Comparison of ENCODE assay signal across 20 cellular contexts in genomic region chr5:388266-389196, GRCh38. TPM values are rescaled to one million over a fixed set of nuclear protein-coding genes. Genes with fewer than 3 reads are reported as not detected.
DNase-seq lines count a peak whose midpoint lies in the region; ATAC-seq and TF ChIP-seq lines count a peak whose summit lies in the region.
"Had no signal": no experiment of that assay in that cellular context is flagged by ENCODE, and none has a peak within 500 bp of the region (broad histone marks: within the 10 kb centered on the region; RNA-seq: fewer than 3 reads in every experiment).

No MANE protein-coding gene starts in this region.

- no peaks in the 10 kb centered on the region for H3K36me3 ChIP-seq in esophagus muscularis mucosa
- no peaks in the 10 kb centered on the region for H3K36me3 ChIP-seq in gastrocnemius medialis

- H3K9me3 Mint-ChIP-seq in T-helper 2 cell treated with Interferon-gamma antibody and Interleukin-4, amounts not matched to agents 5 μg/mL and 100 μg/mL, for 36 hours: peaks cover 18% of the 10 kb centered on the region

- peak overlapping the region; percentile 32 for H3K27ac Mint-ChIP-seq in T-helper 2 cell treated with Interferon-gamma antibody and Interleukin-4, amounts not matched to agents 5 μg/mL and 100 μg/mL, for 36 hours
- H3K27ac Mint-ChIP-seq: nephron; stimulated activated naive CD8-positive, alpha-beta T cell treated with anti-CD3 and anti-CD28 coated beads, Interleukin-15, Interleukin-2, amounts not matched to agents 100 ng/mL and 50 ng/mL, for 24 hours had no signal

- no peak for DNase-seq in T-helper 2 cell treated with Interferon-gamma antibody and Interleukin-4, amounts not matched to agents 5 μg/mL and 100 μg/mL, for 36 hours (ENCODE audit: low spot score)
- DNase-seq in T-helper 2 cell: no peak
- peak in 1 of 2 experiments; percentile 36 for DNase-seq in HL-60 (ENCODE audit: low read depth in 1 of 2, low spot score in 1 of 2)
- peak; percentile 66 for DNase-seq in esophagus muscularis mucosa (ENCODE audit: extremely low spot score)
- peak; percentile 16 for DNase-seq in stimulated activated CD8-positive, alpha-beta memory T cell treated with anti-CD3 and anti-CD28 coated beads, Interleukin-4, amount 100 ng/mL, for 48 hours
- DNase-seq in SKM-1 treated with dmso at 0.1 percent for 144 hours (lab: John Stamatoyannopoulos, UW; ENCODE audit: unreplicated experiment): no peak
- DNase-seq in RKO (ENCODE audit: low spot score): no peak
- DNase-seq in gastrocnemius medialis: no peak
- DNase-seq: ACHN; activated CD4-positive, CD25-positive, alpha-beta regulatory T cell; activated T-cell treated with anti-CD3 and anti-CD28 coated beads, Interleukin-2, amount 50 U/mL, for 1 hour; amygdala; dermis blood vessel endothelial cell; hypothalamus; left ventricle myocardium inferior; right cardiac atrium had no signal

- H3K27ac ChIP-seq in HL-60 (replicated peaks) (peak overlapping the region; percentile 67), esophagus muscularis mucosa (replicated peaks in 1 of 4) (no peak overlapping the region), gastrocnemius medialis (no peak overlapping the region)
- H3K27ac ChIP-seq: KMS-11, left ventricle myocardium inferior had no signal

- peaks cover 67% of the 10 kb centered on the region for H3K36me3 Mint-ChIP-seq in T-helper 2 cell treated with Interferon-gamma antibody and Interleukin-4, amounts not matched to agents 5 μg/mL and 100 μg/mL, for 36 hours (ENCODE audit: low read depth)

- no peaks in the 10 kb centered on the region for H3K27me3 Mint-ChIP-seq in T-helper 2 cell treated with Interferon-gamma antibody and Interleukin-4, amounts not matched to agents 5 μg/mL and 100 μg/mL, for 36 hours (ENCODE audit: low read depth)
- H3K27me3 Mint-ChIP-seq: stimulated activated naive CD8-positive, alpha-beta T cell treated with anti-CD3 and anti-CD28 coated beads, Interleukin-15, Interleukin-2, amounts not matched to agents 100 ng/mL and 50 ng/mL, for 24 hours had no signal

- TF ChIP-seq POLR2A in esophagus muscularis mucosa (IDR thresholded peaks at IDR 0.05; ENCODE audit: low read depth) (no peak), gastrocnemius medialis (IDR thresholded peaks at IDR 0.05) (no peak)

- no peak for TF ChIP-seq EP300 in esophagus muscularis mucosa (IDR thresholded peaks at IDR 0.05)

- WGBS in esophagus muscularis mucosa: 90% methylated on average over 24 of the region's 34 CpGs

- no peak overlapping the region for H3K4me3 ChIP-seq in HL-60 (replicated peaks; ENCODE audit: insufficient read depth, low read length)
- no peak overlapping the region for H3K4me3 ChIP-seq in esophagus muscularis mucosa
- no peak overlapping the region for H3K4me3 ChIP-seq in gastrocnemius medialis
- H3K4me3 ChIP-seq: left ventricle myocardium inferior had no signal

- intact Hi-C loops in esophagus muscularis mucosa (cut with DNase I) (no loop called here), gastrocnemius medialis (cut with DNase I; ENCODE audit: low total_unique reads) (no loop called here)

- H3K4me1 Mint-ChIP-seq in T-helper 2 cell treated with Interferon-gamma antibody and Interleukin-4, amounts not matched to agents 5 μg/mL and 100 μg/mL, for 36 hours (ENCODE audit: low read depth): peaks cover 34% of the 10 kb centered on the region

- no peak overlapping the region for H3K4me3 Mint-ChIP-seq in T-helper 2 cell treated with Interferon-gamma antibody and Interleukin-4, amounts not matched to agents 5 μg/mL and 100 μg/mL, for 36 hours
- H3K4me3 Mint-ChIP-seq: nephron; stimulated activated naive CD8-positive, alpha-beta T cell treated with anti-CD3 and anti-CD28 coated beads, Interleukin-15, Interleukin-2, amounts not matched to agents 100 ng/mL and 50 ng/mL, for 24 hours had no signal

- no peak for ATAC-seq in gastrocnemius medialis
- ATAC-seq: HCT116 had no signal

- in situ Hi-C loops in gastrocnemius medialis (cut with MboI; ENCODE audit: low sequenced_read_pairs in 4 of 4): no loop called here

- TF ChIP-seq CTCF in HL-60 (IDR thresholded peaks at IDR 0.05; ENCODE audit: insufficient read depth, low read length) (no peak), esophagus muscularis mucosa (IDR thresholded peaks at IDR 0.05) (no peak), gastrocnemius medialis (IDR thresholded peaks at IDR 0.05 in 4 of 5, conservative IDR thresholded peaks at IDR 0.05 in 1 of 5) (no peak)

- no peaks in the 10 kb centered on the region for H3K27me3 ChIP-seq in HL-60 (ENCODE audit: insufficient read depth, poor library complexity, severe bottlenecking)
- peaks cover 0 to 27% (median 0%) of the 10 kb centered on the region in 4 donors for H3K27me3 ChIP-seq in esophagus muscularis mucosa
- H3K27me3 ChIP-seq in gastrocnemius medialis: peaks cover 6 to 25% (median 15%) of the 10 kb centered on the region in 3 donors

- H3K9me3 ChIP-seq in esophagus muscularis mucosa: peaks cover 0 to 17% (median 9%) of the 10 kb centered on the region in 4 donors
- no peaks in the 10 kb centered on the region for H3K9me3 ChIP-seq in gastrocnemius medialis

- H3K4me1 ChIP-seq in esophagus muscularis mucosa: no peaks in the 10 kb centered on the region
- H3K4me1 ChIP-seq in gastrocnemius medialis: no peaks in the 10 kb centered on the region
- H3K4me1 ChIP-seq: left ventricle myocardium inferior had no signal

RNA-seq across cellular contexts. Expression of gene EXOC3, which starts 54.4 kb away (rescaled TPM):
- 10 to 100 TPM; 48.6 to 82.1 (median 59.3) TPM for total RNA-seq in esophagus muscularis mucosa
- 10 to 100 TPM; 44.3 to 81.7 (median 54.0) TPM for total RNA-seq in gastrocnemius medialis

Comparison
In these comparisons a context has a peak if more than half of its experiments do, and no peak if none do; other contexts are left out.
1. DNase-seq: peak in esophagus muscularis mucosa (single experiment) and stimulated activated CD8-positive, alpha-beta memory T cell treated with anti-CD3 and anti-CD28 coated beads, Interleukin-4, amount 100 ng/mL, for 48 hours (single experiment); none in T-helper 2 cell treated with Interferon-gamma antibody and Interleukin-4, amounts not matched to agents 5 μg/mL and 100 μg/mL, for 36 hours (single experiment), T-helper 2 cell (0 of 5), SKM-1 treated with dmso at 0.1 percent for 144 hours (single experiment), RKO (single experiment) and gastrocnemius medialis (0 of 2).